ENCODE assay signal across 5 cellular contexts in genomic region chr3:106413683-106414082, GRCh38.
"Had no signal": no experiment of that assay in that cellular context is flagged by ENCODE, and none has a peak within 500 bp of the region (broad histone marks: within the 10 kb centered on the region; RNA-seq: fewer than 3 reads in every experiment).

No MANE protein-coding gene starts in this region.

- H3K27ac ChIP-seq: HL-60 had no signal

- H3K4me3 ChIP-seq: K562 had no signal

- DNase-seq: IMR-90, KBM-7, KG1 had no signal
